Comparison of ENCODE assay signal across 22 cellular contexts in the genomic region with DNA sequence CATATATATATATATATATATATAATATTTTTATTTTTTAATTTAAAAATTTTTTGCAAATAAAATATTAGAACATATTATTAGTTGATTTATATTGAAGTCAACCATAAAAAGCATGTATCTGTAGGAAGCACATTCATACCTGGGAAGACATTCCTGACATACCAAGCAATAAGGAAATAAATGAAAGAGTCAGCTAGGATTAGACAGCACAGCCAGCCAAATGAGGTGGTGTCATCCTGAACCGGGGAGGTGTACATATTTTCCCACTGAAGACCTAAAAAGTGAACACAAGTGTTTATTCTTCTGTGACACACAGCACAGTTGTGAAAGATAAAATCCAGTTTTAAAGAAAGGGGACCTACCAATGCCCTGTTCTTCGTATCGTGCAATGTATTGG.
DNase-seq lines count a peak whose midpoint lies in the region; ATAC-seq and TF ChIP-seq lines count a peak whose summit lies in the region.
"Had no signal": no experiment of that assay in that cellular context is flagged by ENCODE, and none has a peak within 500 bp of the region (broad histone marks: within the 10 kb centered on the region; RNA-seq: fewer than 3 reads in every experiment).

No MANE protein-coding gene starts in this region.

- no peak overlapping the region for H3K4me3 Mint-ChIP-seq in neural crest cell
- H3K4me3 Mint-ChIP-seq: CD4-positive, CD25-positive, alpha-beta regulatory T cell had no signal

- H3K27ac ChIP-seq in RWPE1, result no peak overlapping the region
- no peak overlapping the region for H3K27ac ChIP-seq in foreskin keratinocyte
- H3K27ac ChIP-seq: BLaER1, Peyer's patch had no signal

- POLR2A ChIA-PET in RWPE1 (lab: Yijun Ruan, JAX; ENCODE audit: low non-redundant PET), result no interaction called here

- no peaks in the 10 kb centered on the region for H3K9me3 Mint-ChIP-seq in neural crest cell

- CTCF ChIA-PET in RWPE1 (lab: Yijun Ruan, JAX), result no interaction called here

- DNase-seq in HPDE6-E6E7 (ENCODE audit: extremely low spot score) (peak; percentile 5), RWPE1 (ENCODE audit: low spot score) (peak; percentile 13), foreskin keratinocyte (peak; percentile 37 to 72), neural crest cell (ENCODE audit: low read depth, low spot score) (no peak), HT-29 (ENCODE audit: low spot score) (no peak), AML-193 (lab: John Stamatoyannopoulos, UW) (no peak), NOMO-1 (lab: John Stamatoyannopoulos, UW; ENCODE audit: unreplicated experiment in 2 of 2) (no peak)
- DNase-seq in stimulated activated CD4-positive, alpha-beta T cell treated with anti-CD3 and anti-CD28 coated beads, Interleukin-1b, Interleukin-23, amount 100 ng/mL, for 48 hours, result no peak
- DNase-seq: CD4-positive, CD25-positive, alpha-beta regulatory T cell; H7; KBM-7; MV-4-11; NCI-H1105 treated with DMSO at 0.1 percent for 48 hours; NCI-H146; NCI-H1930; NCI-H2107; NCI-H446 treated with DMSO at 0.1 percent for 48 hours; NCI-H526; NCI-H82; Peyer's patch had no signal

- H3K27ac Mint-ChIP-seq in neural crest cell (ENCODE audit: unreplicated experiment), result peak overlapping the region; percentile 20
- H3K27ac Mint-ChIP-seq: CD4-positive, CD25-positive, alpha-beta regulatory T cell had no signal

- no peak for TF ChIP-seq CTCF in RWPE1 (conservative IDR thresholded peaks at IDR 0.05; ENCODE audit: low read depth)
- TF ChIP-seq CTCF in foreskin keratinocyte (conservative IDR thresholded peaks at IDR 0.05), result no peak
- TF ChIP-seq CTCF in neural crest cell (conservative IDR thresholded peaks at IDR 0.05), result no peak

- peaks cover 3% of the 10 kb centered on the region for H3K4me1 ChIP-seq in foreskin keratinocyte
- H3K4me1 ChIP-seq: BLaER1, Peyer's patch had no signal

- no peaks in the 10 kb centered on the region for H3K27me3 Mint-ChIP-seq in neural crest cell (ENCODE audit: low read depth)
- H3K27me3 Mint-ChIP-seq: CD4-positive, CD25-positive, alpha-beta regulatory T cell had no signal

- no peaks in the 10 kb centered on the region for H3K27me3 ChIP-seq in foreskin keratinocyte
- H3K27me3 ChIP-seq: BLaER1, Peyer's patch had no signal

- peak; percentile 69 for ATAC-seq in foreskin keratinocyte
- ATAC-seq: SK-N-SH treated with all-trans-retinoic acid at 6 μM for 48 hours had no signal

- H3K4me1 Mint-ChIP-seq in neural crest cell, result no peaks in the 10 kb centered on the region
- H3K4me1 Mint-ChIP-seq: CD4-positive, CD25-positive, alpha-beta regulatory T cell had no signal

- no peaks in the 10 kb centered on the region for H3K36me3 Mint-ChIP-seq in neural crest cell (ENCODE audit: low read depth)
- H3K36me3 Mint-ChIP-seq: CD4-positive, CD25-positive, alpha-beta regulatory T cell had no signal

Comparison
In these comparisons a context has a peak if more than half of its experiments do, and no peak if none do; other contexts are left out.
1. DNase-seq: peak in HPDE6-E6E7 (single experiment), RWPE1 (single experiment) and foreskin keratinocyte (2 of 2); none in neural crest cell (single experiment), HT-29 (single experiment), stimulated activated CD4-positive, alpha-beta T cell treated with anti-CD3 and anti-CD28 coated beads, Interleukin-1b, Interleukin-23, amount 100 ng/mL, for 48 hours (single experiment), AML-193 (0 of 2) and NOMO-1 (0 of 2).